25 cellular contexts compared by ENCODE assay signal in the genomic region with DNA sequence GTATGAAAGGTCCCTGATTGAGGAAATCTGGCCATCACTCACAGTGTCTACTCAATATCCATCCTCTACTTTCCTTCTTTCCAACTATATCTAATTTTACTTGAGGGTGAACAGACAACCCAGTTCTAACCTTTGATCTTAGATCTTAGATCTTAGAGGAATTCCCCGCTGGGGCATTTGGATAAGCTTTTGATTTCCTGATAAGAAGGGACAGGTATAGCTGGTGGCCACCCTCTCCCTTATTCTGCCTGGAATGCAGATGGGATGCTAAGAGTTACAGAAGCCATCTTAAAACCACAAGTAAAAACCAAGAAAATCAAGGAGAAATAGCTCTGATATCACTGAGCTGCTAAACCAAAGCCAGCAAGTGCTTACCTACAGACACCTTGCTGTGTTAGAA.
"Had no signal": no experiment of that assay in that cellular context is flagged by ENCODE, and none has a peak within 500 bp of the region (broad histone marks: within the 10 kb centered on the region; RNA-seq: fewer than 3 reads in every experiment).

No MANE protein-coding gene starts in this region.

- H3K4me1 ChIP-seq: suprapubic skin, testis, thyroid gland, tibial artery, tibial nerve, transverse colon, upper lobe of left lung, uterus, vagina had no signal

- DNase-seq: stimulated activated CD4-positive, alpha-beta T cell treated with anti-CD3 and anti-CD28 coated beads, Interleukin-2, amount 100 ng/mL, for 48 hours; stimulated activated CD4-positive, alpha-beta T cell treated with anti-CD3 and anti-CD28 coated beads, Interleukin-4, amount 100 ng/mL, for 1 hour; stimulated activated CD4-positive, alpha-beta T cell treated with anti-CD3 and anti-CD28 coated beads, Interleukin-4, amount 100 ng/mL, for 24 hours; stimulated activated CD4-positive, alpha-beta T cell treated with anti-CD3 and anti-CD28 coated beads, Interleukin-4, amount 100 ng/mL, for 4 hours; stimulated activated CD8-positive, alpha-beta memory T cell treated with anti-CD3 and anti-CD28 coated beads, Interleukin-4, amount 100 ng/mL, for 48 hours; stimulated activated naive B cell treated with anti-CD40 and anti-IgM and Interleukin-4, amounts not matched to agents 10 μg/mL and 1 μg/mL and 100 μg/mL, for 72 hours; stimulated activated naive CD4-positive, alpha-beta T cell; stimulated activated naive CD4-positive, alpha-beta T cell treated with Interleukin-2 at 50 U/mL for 16 hours; stimulated activated naive CD8-positive, alpha-beta T cell treated with anti-CD3 and anti-CD28 coated beads, Interleukin-15, amount 100 ng/mL, for 72 hours; stimulated activated naive CD8-positive, alpha-beta T cell treated with anti-CD3 and anti-CD28 coated beads, Interleukin-15, Interleukin-2, amounts not matched to agents 100 U/mL and 50 U/mL, for 24 hours; stomach; substantia nigra; testis; thyroid gland; tibial artery; transverse colon; upper lobe of left lung; upper lobe of right lung; uterus had no signal

- H3K36me3 ChIP-seq: stomach, suprapubic skin, thoracic aorta, thyroid gland, tibial artery, tibial nerve, transverse colon, upper lobe of left lung, upper lobe of right lung, uterus, vagina had no signal

- H3K9me3 ChIP-seq: stomach, suprapubic skin, testis, thoracic aorta, thyroid gland, tibial artery, tibial nerve, transverse colon, upper lobe of left lung, upper lobe of right lung, uterus, vagina had no signal

- H3K27ac ChIP-seq: stomach, suprapubic skin, testis, thoracic aorta, thyroid gland, tibial artery, tibial nerve, transverse colon, upper lobe of left lung, upper lobe of right lung, uterus, vagina had no signal

- H3K4me3 ChIP-seq: stomach, suprapubic skin, testis, thoracic aorta, thyroid gland, tibial artery, tibial nerve, transverse colon, upper lobe of left lung, upper lobe of right lung, uterus, vagina had no signal

- H3K27me3 ChIP-seq: stomach, suprapubic skin, testis, thyroid gland, tibial artery, tibial nerve, transverse colon, upper lobe of left lung, upper lobe of right lung, uterus, vagina had no signal

- ATAC-seq: stimulated activated effector memory CD8-positive, alpha-beta T cell treated with anti-CD3 and anti-CD28 coated beads, Interleukin-12 subunit alpha, Interleukin-12 subunit beta, amount 100 ng/mL, for 72 hours; stimulated activated memory B cell treated with anti-CD40 and anti-IgM and Interleukin-4, amounts not matched to agents 10 μg/mL and 1 μg/mL and 100 μg/mL, for 72 hours; stimulated activated naive B cell treated with anti-CD40 and anti-IgM and Interleukin-4, amounts not matched to agents 10 μg/mL and 1 μg/mL and 100 μg/mL, for 72 hours; stimulated activated naive CD8-positive, alpha-beta T cell treated with anti-CD3 and anti-CD28 coated beads, Interleukin-15, amount 100 ng/mL, for 72 hours; stimulated activated naive CD8-positive, alpha-beta T cell treated with anti-CD3 and anti-CD28 coated beads, Interleukin-15, Interleukin-2, amounts not matched to agents 100 U/mL and 50 U/mL, for 24 hours; upper lobe of right lung had no signal
